16 cellular contexts compared by ENCODE assay signal in genomic region chr11:119788911-119789560, GRCh38.
DNase-seq lines count a peak whose midpoint lies in the region; FAIRE-seq and TF ChIP-seq lines count a peak whose summit lies in the region.
"Had no signal": no experiment of that assay in that cellular context is flagged by ENCODE, and none has a peak within 500 bp of the region (broad histone marks: within the 10 kb centered on the region; RNA-seq: fewer than 3 reads in every experiment).

No MANE protein-coding gene starts in this region.

- WGBS in H1 (ENCODE audit: extremely low coverage in 1 of 2, insufficient coverage in 1 of 2, insufficient read length in 1 of 2, insufficient replicate concordance in 2 of 2, low coverage in 1 of 2, low lambda C conversion rate in 2 of 2, missing lambda C conversion rate in 1 of 2), 2 experiments = 84% methylated on average over 22 of the region's 22 CpGs; no CpG with 5 or more reads in 1 of the 2 experiments
- WGBS in neuronal stem cell (ENCODE audit: extremely low coverage in 2 of 2, insufficient read length in 2 of 2, insufficient replicate concordance in 1 of 2), 2 donors = no CpG with 5 or more reads among the region's 22 CpGs
- 72 to 76% methylated on average over 15 to 20 of the region's 22 CpGs for WGBS in lower leg skin, 2 donors
- WGBS in transverse colon (ENCODE audit: low coverage in 1 of 2), 2 donors = 69 to 75% methylated on average over 1 to 20 of the region's 22 CpGs

- TF ChIP-seq EP300 in H1 (IDR thresholded peaks at IDR 0.05; ENCODE audit: borderline replicate concordance in 1 of 2, low read depth in 2 of 2, low read length in 2 of 2) (no peak), transverse colon (IDR thresholded peaks at IDR 0.05; ENCODE audit: low read depth) (no peak)

- H3K14ac ChIP-seq in H1 (ENCODE audit: insufficient read length) (no peak overlapping the region), neuronal stem cell (ENCODE audit: low read length) (no peak overlapping the region)

- H4K20me1 ChIP-seq in H1 (replicated peaks in 1 of 2; ENCODE audit: control insufficient read depth in 1 of 2, insufficient read depth in 2 of 2, low read length in 2 of 2) = peaks cover 0 to 3% of the 10 kb centered on the region in 2 experiments

- no peak overlapping the region for H3K56ac ChIP-seq in H1 (replicated peaks; ENCODE audit: insufficient read length, low read depth, low read length)

- no peak overlapping the region for H3K27ac ChIP-seq in H1 (ENCODE audit: low read depth, low read length)
- no peak overlapping the region for H3K27ac ChIP-seq in neuronal stem cell (replicated peaks; ENCODE audit: low read length)
- no peak overlapping the region for H3K27ac ChIP-seq in transverse colon
- H3K27ac ChIP-seq: KMS-11 had no signal

- no peak for FAIRE-seq in H1 (lab: Jason Lieb, UNC)

- POLR2A ChIA-PET in H1 (lab: Charles Lee; ENCODE audit: partially characterized antibody) = no interaction called here

- H3K79me2 ChIP-seq in H1 (ENCODE audit: control insufficient read depth in 1 of 2, insufficient read depth in 2 of 2, low read length in 2 of 2) = no peaks in the 10 kb centered on the region

- no peak overlapping the region; the same call in 1 of the 2 replicates for H3K18ac ChIP-seq in H1 (ENCODE audit: extremely low read depth, low read length)
- H3K18ac ChIP-seq in neuronal stem cell (ENCODE audit: low read length) = peak overlapping the region; percentile 80

- no peaks in the 10 kb centered on the region for H3K23me2 ChIP-seq in H1 (ENCODE audit: low read depth, low read length)

- in situ Hi-C loops in transverse colon (cut with MboI; ENCODE audit: low pct_ligation_motif_present in 1 of 4, low pct_unique_long_range_greater_than_20kb in 1 of 4, low sequenced_read_pairs in 3 of 4) = no loop called here

- H3K9me3 ChIP-seq in BE2C = no peaks in the 10 kb centered on the region
- H3K9me3 ChIP-seq in H1 (ENCODE audit: insufficient read depth in 2 of 2, low read depth in 1 of 2, low read length in 1 of 2) = no peaks in the 10 kb centered on the region
- no peaks in the 10 kb centered on the region for H3K9me3 ChIP-seq in neuronal stem cell (replicated peaks in 1 of 2; ENCODE audit: control insufficient read depth in 2 of 2, insufficient read depth in 1 of 2, low read depth in 1 of 2, low read length in 2 of 2)
- H3K9me3 ChIP-seq in transverse colon = no peaks in the 10 kb centered on the region

- no peak overlapping the region for H2BK5ac ChIP-seq in H1 (ENCODE audit: low read depth, low read length)
- no peak overlapping the region for H2BK5ac ChIP-seq in neuronal stem cell (ENCODE audit: low read length)

- H3K4me1 ChIP-seq in BE2C (peaks cover 19% of the 10 kb centered on the region), H1 (replicated peaks in 1 of 4; ENCODE audit: control insufficient read depth in 3 of 4, insufficient read depth in 4 of 4, low read length in 3 of 4) (peaks cover 3 to 25% (median 16%) of the 10 kb centered on the region in 4 experiments), neuronal stem cell (ENCODE audit: control insufficient read depth in 2 of 2, insufficient read depth in 1 of 2, low read depth in 1 of 2, low read length in 2 of 2) (peaks cover 6 to 19% of the 10 kb centered on the region in 2 donors), transverse colon (no peaks in the 10 kb centered on the region)

- no peak for TF ChIP-seq POLR2A in H1 (IDR thresholded peaks at IDR 0.05; ENCODE audit: control extremely low read depth in 1 of 2, low read depth in 2 of 2, low read length in 2 of 2)
- no peak for TF ChIP-seq POLR2A in lower leg skin (IDR thresholded peaks at IDR 0.05)
- TF ChIP-seq POLR2A in transverse colon (IDR thresholded peaks at IDR 0.05) = no peak

- DNase-seq in BE2C (peak; percentile 92), ELF-1 (ENCODE audit: low read depth, low spot score) (peak; percentile 53), H1 (ENCODE audit: low read depth in 1 of 2, low spot score in 2 of 2) (no peak), neuronal stem cell (ENCODE audit: low spot score) (no peak), COR-L47 (lab: John Stamatoyannopoulos, UW) (no peak), lower leg skin (ENCODE audit: low spot score in 2 of 2) (no peak), transverse colon (no peak)
- DNase-seq: GDM1, MV-4-11, NCI-H1417, NCI-H187, NCI-H226, NCI-H524, NCI-H82, SHP77 treated with DMSO at 0.1 percent for 48 hours had no signal

- H3K4ac ChIP-seq in H1 (replicated peaks; ENCODE audit: insufficient read length, low read depth, low read length) (no peak overlapping the region), neuronal stem cell (ENCODE audit: low read length) (no peak overlapping the region)

- H3K4me3 ChIP-seq in BE2C (ENCODE audit: low read depth, low read length) (no peak overlapping the region), H1 (ENCODE audit: extremely low read depth in 1 of 4, insufficient read depth in 2 of 4, low read depth in 3 of 4, low read length in 4 of 4) (no peak overlapping the region), neuronal stem cell (ENCODE audit: low read length in 2 of 2) (no peak overlapping the region), lower leg skin (ENCODE audit: low read depth, poor library complexity, severe bottlenecking) (no peak overlapping the region), transverse colon (no peak overlapping the region)

- H3K9ac ChIP-seq in H1 (replicated peaks in 1 of 4; ENCODE audit: extremely low read depth in 1 of 4, low read depth in 3 of 4, low read length in 3 of 4) = no peak overlapping the region
- no peak overlapping the region for H3K9ac ChIP-seq in neuronal stem cell (ENCODE audit: low read depth, low read length, poor library complexity)
- H3K9ac ChIP-seq: KMS-11 had no signal

- H3K36me3 ChIP-seq in BE2C = no peaks in the 10 kb centered on the region
- no peaks in the 10 kb centered on the region for H3K36me3 ChIP-seq in H1 (ENCODE audit: control insufficient read depth in 2 of 4, insufficient read depth in 4 of 4, low read length in 3 of 4)
- no peaks in the 10 kb centered on the region for H3K36me3 ChIP-seq in neuronal stem cell (replicated peaks in 1 of 2; ENCODE audit: control insufficient read depth in 2 of 2, insufficient read depth in 2 of 2, low read length in 2 of 2)
- no peaks in the 10 kb centered on the region for H3K36me3 ChIP-seq in transverse colon

- TF ChIP-seq RAD21 in H1 (IDR thresholded peaks at IDR 0.05 in 1 of 2, conservative IDR thresholded peaks at IDR 0.05 in 1 of 2; ENCODE audit: low read depth in 2 of 2, low read length in 2 of 2) = no peak

- TF ChIP-seq CTCF in BE2C (IDR thresholded peaks at IDR 0.05; ENCODE audit: low read depth, low read length) = peak; percentile 12; the same call in 1 of the 2 replicates
- TF ChIP-seq CTCF in H1 (IDR thresholded peaks at IDR 0.05; ENCODE audit: control extremely low read depth in 1 of 3, insufficient read depth in 1 of 3, low read depth in 1 of 3, low read length in 3 of 3) = no peak
- no peak for TF ChIP-seq CTCF in lower leg skin (IDR thresholded peaks at IDR 0.05)
- TF ChIP-seq CTCF in transverse colon (IDR thresholded peaks at IDR 0.05) = no peak

- intact Hi-C loops in lower leg skin (cut with DNase I; ENCODE audit: low total_unique reads) = no loop called here
- intact Hi-C loops in transverse colon (cut with DNase I; ENCODE audit: low total_unique reads) = no loop called here

- H2AK5ac ChIP-seq in H1 (ENCODE audit: low read depth, low read length) = 0 out of 2 replicates have a peak overlapping the region, but pooled peaks have one; percentile 65
- peak overlapping the region; percentile 42 for H2AK5ac ChIP-seq in neuronal stem cell (ENCODE audit: low read depth, low read length)

- no peak overlapping the region for H4K5ac ChIP-seq in H1 (ENCODE audit: insufficient read length, low read depth, low read length)

- peak overlapping the region; percentile 58 for H4K91ac ChIP-seq in H1 (replicated peaks; ENCODE audit: insufficient read length, low read length)
- H4K91ac ChIP-seq in neuronal stem cell (ENCODE audit: low read depth, low read length, poor library complexity) = no peak overlapping the region

- H2BK120ac ChIP-seq in H1 (replicated peaks; ENCODE audit: low read depth, low read length) = no peak overlapping the region
- H2BK120ac ChIP-seq in neuronal stem cell (ENCODE audit: low read depth, low read length) = no peak overlapping the region

- no peak overlapping the region for H2BK20ac ChIP-seq in H1 (ENCODE audit: low read length)

- H4K8ac ChIP-seq in H1 (ENCODE audit: extremely low read depth, insufficient read depth, low read length) = no peak overlapping the region; the same call in 1 of the 2 replicates
- H4K8ac ChIP-seq in neuronal stem cell (ENCODE audit: low read depth, low read length) = no peak overlapping the region

- H3K23ac ChIP-seq in H1 (ENCODE audit: insufficient read length) = no peak overlapping the region
- H3K23ac ChIP-seq in neuronal stem cell (ENCODE audit: low read depth, low read length, poor library complexity) = no peak overlapping the region

- H3K4me2 ChIP-seq in H1 (ENCODE audit: insufficient read depth in 1 of 2, low read depth in 2 of 2, low read length in 2 of 2) = no peak overlapping the region
- no peak overlapping the region for H3K4me2 ChIP-seq in neuronal stem cell (ENCODE audit: insufficient read depth, low read length, poor library complexity, severe bottlenecking)
- H3K4me2 ChIP-seq: KMS-11 had no signal

- H3K79me1 ChIP-seq in H1 (ENCODE audit: low read depth, low read length) = no peaks in the 10 kb centered on the region
- H3K79me1 ChIP-seq in neuronal stem cell (ENCODE audit: low read depth, low read length) = no peaks in the 10 kb centered on the region

- no peak overlapping the region; the same call in 1 of the 2 replicates for H2BK12ac ChIP-seq in H1 (ENCODE audit: low read depth, low read length)
- H2BK12ac ChIP-seq in neuronal stem cell (ENCODE audit: low read length) = peak overlapping the region; percentile 91

- no peaks in the 10 kb centered on the region for H3K27me3 ChIP-seq in BE2C
- H3K27me3 ChIP-seq in H1 (replicated peaks in 1 of 4; ENCODE audit: control insufficient read depth in 3 of 4, extremely low read depth in 1 of 4, insufficient read depth in 3 of 4, low read length in 3 of 4) = peaks cover 0 to 28% (median 17%) of the 10 kb centered on the region in 4 experiments; a peak in 5 of 7 replicates
- peaks cover 0 to 29% (median 2%) of the 10 kb centered on the region in 3 experiments for H3K27me3 ChIP-seq in neuronal stem cell (ENCODE audit: control insufficient read depth in 3 of 3, insufficient read depth in 3 of 3, low read depth in 1 of 3, low read length in 3 of 3)
- H3K27me3 ChIP-seq in transverse colon = no peaks in the 10 kb centered on the region

- CTCF ChIA-PET in H1 (lab: Charles Lee; ENCODE audit: partially characterized antibody) = interaction anchor here (1.0 to 4.7 kb wide), 9 partner anchors 9 to 379 kb away, joined by 3 to 22 read pairs (median 4); no protein-coding TSS in a partner anchor

- H2BK15ac ChIP-seq in H1 (ENCODE audit: low read length) (no peak overlapping the region), neuronal stem cell (ENCODE audit: low read length) (peak overlapping the region; percentile 56)

- H2AFZ ChIP-seq in H1 (ENCODE audit: low read length) (no peak overlapping the region), neuronal stem cell (ENCODE audit: low read length) (no peak overlapping the region)

TF ChIP-seq in H1, 55 proteins besides CTCF, POLR2A, EP300 and RAD21 (continues in another document):
- TF ChIP-seq TBP (IDR thresholded peaks at IDR 0.05; ENCODE audit: low read depth, low read length) (no peak), RNF2 (IDR thresholded peaks at IDR 0.05; ENCODE audit: borderline replicate concordance, low read depth, low read length, missing control alignments, poor library complexity, severe bottlenecking) (no peak)

Comparison
In these comparisons a context has a peak if more than half of its experiments do, and no peak if none do; other contexts are left out.
1. DNase-seq: peak in BE2C (single experiment) and ELF-1 (single experiment); none in H1 (0 of 2), neuronal stem cell (single experiment), COR-L47 (single experiment), lower leg skin (0 of 2) and transverse colon (single experiment).